ENCODE assay signal across 22 cellular contexts in the genomic region with DNA sequence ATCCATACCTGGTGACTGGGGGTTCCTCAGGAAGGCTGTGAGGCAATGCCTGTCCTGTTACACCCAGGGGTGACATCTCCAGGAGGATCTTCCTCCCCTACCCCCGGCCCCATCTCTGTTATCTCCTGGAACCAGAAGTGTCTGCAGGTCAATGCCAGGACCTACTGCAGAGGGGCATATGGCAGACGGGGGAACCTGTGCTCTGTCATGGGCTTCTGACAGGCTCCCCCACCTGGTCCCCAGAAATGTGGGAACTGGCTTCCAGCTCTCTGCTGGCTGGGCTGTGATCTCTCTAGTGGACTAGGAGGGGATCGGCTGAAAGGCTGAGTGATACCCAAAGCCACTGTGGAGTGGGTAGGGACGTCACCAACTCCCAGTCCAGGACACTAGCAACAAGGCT. TPM values are rescaled to one million over a fixed set of nuclear protein-coding genes. Genes with fewer than 3 reads are reported as not detected.
"Had no signal": no experiment of that assay in that cellular context is flagged by ENCODE, and none has a peak within 500 bp of the region (broad histone marks: within the 10 kb centered on the region; RNA-seq: fewer than 3 reads in every experiment).

No MANE protein-coding gene starts in this region.

- H3K27ac ChIP-seq: RWPE1 had no signal

- ATAC-seq: HepG2, Panc1, PC-3 had no signal

- DNase-seq: IMR-90, Karpas-422, KG1, MM.1S, NCI-H1048, NCI-H1105, NCI-H1417, NCI-H1436 treated with DMSO at 0.1 percent for 48 hours, NCI-H1694, NCI-H187 treated with DMSO at 0.1 percent for 48 hours, NCI-H2029 treated with DMSO at 0.1 percent for 48 hours, NCI-H345, NCI-H69, NCI-H774, PC-3, SHP77, SK-N-SH had no signal

- H3K9ac ChIP-seq: SK-N-SH had no signal

- H3K9me3 ChIP-seq: SK-N-SH had no signal

RNA-seq across cellular contexts. Expression of a gene that starts 21.0 kb away (rescaled TPM):
- total RNA-seq: HepG2, HT1080, OCI-LY7, PC-3 had no signal
- polyA plus RNA-seq: SK-N-SH had no signal
